Comparison of ENCODE assay signal across 8 cellular contexts in the genomic region with DNA sequence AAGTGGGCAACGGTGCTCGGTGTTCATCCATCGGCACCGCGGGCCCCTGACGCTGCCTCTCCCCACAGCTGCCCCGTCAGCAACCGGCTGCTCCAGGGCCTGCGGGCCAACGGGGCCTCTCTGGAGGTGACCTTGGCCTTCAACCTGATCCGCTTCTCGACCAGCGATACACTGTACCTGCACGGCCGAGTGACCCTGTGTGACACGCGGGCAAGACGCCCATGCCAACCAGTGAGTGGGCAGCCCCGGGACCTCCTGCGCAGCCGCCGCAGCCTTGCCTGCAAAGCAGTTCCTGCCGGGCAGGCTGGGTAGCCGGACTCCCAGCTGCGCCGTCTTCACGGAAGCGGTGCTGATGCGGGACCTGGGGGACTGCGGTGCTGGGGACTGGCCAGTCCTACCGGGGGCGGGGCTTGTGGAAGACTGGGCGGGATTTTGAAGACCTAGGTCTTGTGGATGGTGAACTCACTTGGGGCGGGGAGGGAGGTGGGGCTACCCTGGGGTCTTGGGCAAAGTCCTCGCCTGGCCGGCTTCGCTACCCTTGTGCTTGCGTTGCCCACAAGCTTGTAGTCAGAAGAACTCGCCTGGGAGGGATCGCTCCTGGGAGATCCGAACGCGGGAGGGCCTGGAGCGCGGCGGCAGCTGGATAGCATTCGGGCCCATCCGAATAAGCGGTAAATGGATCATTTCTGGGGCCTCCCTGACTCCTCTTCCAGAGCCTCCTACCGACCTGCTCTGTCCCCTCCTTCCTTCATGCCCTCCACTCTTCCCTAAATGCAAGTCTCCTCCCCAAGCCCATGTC. TPM values are rescaled to one million over a fixed set of nuclear protein-coding genes. Genes with fewer than 3 reads are reported as not detected.
DNase-seq lines count a peak whose midpoint lies in the region; ATAC-seq and TF ChIP-seq lines count a peak whose summit lies in the region.

No MANE protein-coding gene starts in this region.

- peaks cover 5% of the 10 kb centered on the region for H3K4me1 ChIP-seq in CD8-positive, alpha-beta T cell (ENCODE audit: insufficient read depth, low read length)

- peaks cover 9% of the 10 kb centered on the region for H3K4me1 Mint-ChIP-seq in CD8-positive, alpha-beta T cell (ENCODE audit: low read depth)

- H3K36me3 ChIP-seq in CD8-positive, alpha-beta T cell (ENCODE audit: insufficient read depth, low read length), result no peaks in the 10 kb centered on the region

- no peak overlapping the region for H3K27ac ChIP-seq in CD8-positive, alpha-beta T cell (ENCODE audit: low read depth, low read length)
- no peak overlapping the region for H3K27ac ChIP-seq in caudate nucleus (ENCODE audit: low read depth, low read length)

- no peaks in the 10 kb centered on the region for H3K9me3 ChIP-seq in CD8-positive, alpha-beta T cell (ENCODE audit: low read length)

- intact Hi-C loops in CD8-positive, alpha-beta T cell (cut with DNase I, micrococcal nuclease), result no loop called here

- no peak overlapping the region for H3K27ac Mint-ChIP-seq in CD8-positive, alpha-beta T cell

- no peaks in the 10 kb centered on the region for H3K27me3 ChIP-seq in CD8-positive, alpha-beta T cell (ENCODE audit: insufficient read depth, low read length)

- H3K9me3 Mint-ChIP-seq in CD8-positive, alpha-beta T cell, result no peaks in the 10 kb centered on the region

- CTCF ChIA-PET in CD8-positive, alpha-beta T cell (lab: Charles Lee), result interaction anchor here (1.4 kb wide), 1 partner anchor 8 kb away, joined by 5 read pairs; the partner anchor contains the start of gene CEP85

- POLR2A ChIA-PET in CD8-positive, alpha-beta T cell (lab: Charles Lee), result interaction anchor here (0.5 to 1.7 kb wide), 4 partner anchors 9 to 1525 kb away, joined by 3 to 5 read pairs (median 3); partner anchors contain the start of gene CEP85

- no peaks in the 10 kb centered on the region for H3K36me3 Mint-ChIP-seq in CD8-positive, alpha-beta T cell

- peak in 5 of 7 experiments; percentile 20 to 55 (median 43) for DNase-seq in CD8-positive, alpha-beta T cell
- DNase-seq in T-helper 22 cell (ENCODE audit: low read depth) (peak; percentile 19), caudate nucleus (lab: John Stamatoyannopoulos, UW) (peak in 43 of 61 donors; percentile 4 to 61 (median 26)), iris pigment epithelial cell (ENCODE audit: low read depth) (peak; percentile 32), skeletal muscle cell (ENCODE audit: low read depth) (no peak), NCI-H2081 treated with DMSO at 0.1 percent for 48 hours (lab: John Stamatoyannopoulos, UW) (no peak)

- H3K27me3 Mint-ChIP-seq in CD8-positive, alpha-beta T cell (ENCODE audit: low read depth), result peaks cover 35% of the 10 kb centered on the region

- peak overlapping the region; percentile 44 for H3K4me3 ChIP-seq in CD8-positive, alpha-beta T cell (ENCODE audit: low read depth, low read length)
- H3K4me3 ChIP-seq in skeletal muscle cell (ENCODE audit: low read depth, low read length), result peak overlapping the region; percentile 43

- peak; percentile 69 for ATAC-seq in CD8-positive, alpha-beta T cell
- ATAC-seq in HG03442 (IDR thresholded peaks at IDR 0.05; ENCODE audit: unreplicated experiment) (no peak), HG03439 (IDR thresholded peaks at IDR 0.05; ENCODE audit: unreplicated experiment) (no peak)

- peak overlapping the region; percentile 73 for H3K4me3 Mint-ChIP-seq in CD8-positive, alpha-beta T cell

- no peak for TF ChIP-seq CTCF in CD8-positive, alpha-beta T cell (IDR thresholded peaks at IDR 0.05)

RNA-seq across cellular contexts. Expression of gene CEP85, which starts 8.8 kb away (rescaled TPM):
- 1 to 10 TPM; 7.1 TPM for total RNA-seq in CD8-positive, alpha-beta T cell

RNA-seq across cellular contexts. Expression of gene CATSPER4, which starts 34.8 kb away (rescaled TPM):
- total RNA-seq in CD8-positive, alpha-beta T cell, result not detected

RNA-seq across cellular contexts. Expression of gene CNKSR1, which starts 47.9 kb away (rescaled TPM):
- 1 to 10 TPM; 2.0 to 2.8 TPM for total RNA-seq in CD8-positive, alpha-beta T cell

RNA-seq across cellular contexts. Expression of gene ZNF593OS, which starts 53.6 kb away (rescaled TPM):
- not detected for total RNA-seq in CD8-positive, alpha-beta T cell

RNA-seq across cellular contexts. Expression of gene SH3BGRL3, which starts 54.7 kb away (rescaled TPM):
- total RNA-seq in CD8-positive, alpha-beta T cell, result 100 to 1,000 TPM; 187 to 191 TPM

Comparison
In these comparisons a context has a peak if more than half of its experiments do, and no peak if none do; other contexts are left out.
1. DNase-seq: peak in CD8-positive, alpha-beta T cell (5 of 7), T-helper 22 cell (single experiment), caudate nucleus (43 of 61) and iris pigment epithelial cell (single experiment); none in skeletal muscle cell (single experiment) and NCI-H2081 treated with DMSO at 0.1 percent for 48 hours (single experiment).